ENCODE assay signal across 15 cellular contexts in genomic region chr2:46644690-46645385, GRCh38. TPM values are rescaled to one million over a fixed set of nuclear protein-coding genes. Genes with fewer than 3 reads are reported as not detected.
A peak's percentile ranks its signal among the peaks of the same experiment; 100 is the strongest.
DNase-seq lines count a peak whose midpoint lies in the region; ATAC-seq and TF ChIP-seq lines count a peak whose summit lies in the region.
"Had no signal": no experiment of that assay in that cellular context is flagged by ENCODE, and none has a peak within 500 bp of the region (broad histone marks: within the 10 kb centered on the region; RNA-seq: fewer than 3 reads in every experiment).

No MANE protein-coding gene starts in this region.

- TF ChIP-seq POLR2A in testis (IDR thresholded peaks at IDR 0.05), result no peak

- CTCF ChIA-PET in WTC11 (lab: Charles Lee), result interaction anchor here (1.0 to 1.6 kb wide), 2 partner anchors 132 to 136 kb away, joined by 3 to 4 read pairs; no protein-coding TSS in a partner anchor

- intact Hi-C loops in testis (cut with DNase I; ENCODE audit: low total_unique reads), result no loop called here

- H3K4me3 Mint-ChIP-seq in nephron (no peak overlapping the region), WTC11 (no peak overlapping the region)
- H3K4me3 Mint-ChIP-seq: CD14-positive monocyte, memory B cell had no signal

- H3K9me3 ChIP-seq in testis, result no peaks in the 10 kb centered on the region
- peaks cover 0 to 11% of the 10 kb centered on the region in 2 donors for H3K9me3 ChIP-seq in right atrium auricular region

- no peak overlapping the region for H3K4me3 ChIP-seq in brain microvascular endothelial cell (ENCODE audit: low read depth, low read length)
- no peak overlapping the region for H3K4me3 ChIP-seq in testis
- no peak overlapping the region for H3K4me3 ChIP-seq in right atrium auricular region
- H3K4me3 ChIP-seq: tibial nerve had no signal

- DNase-seq in NCI-H2029 (lab: John Stamatoyannopoulos, UW) (peak; percentile 50), brain microvascular endothelial cell (no peak), anterior cingulate cortex (lab: John Stamatoyannopoulos, UW) (no peak), testis (no peak), WTC11 (ENCODE audit: low spot score) (no peak), right atrium auricular region (ENCODE audit: low spot score) (no peak)
- DNase-seq: activated CD4-positive, alpha-beta T cell treated with anti-CD3 and anti-CD28 coated beads for 4 hours; activated effector memory CD4-positive, alpha-beta T cell treated with Interleukin-2 at 50 U/mL for 16 hours; cortex of kidney; SW 1271 had no signal

- H3K36me3 ChIP-seq in brain microvascular endothelial cell (replicated peaks), result no peaks in the 10 kb centered on the region
- no peaks in the 10 kb centered on the region for H3K36me3 ChIP-seq in testis (ENCODE audit: low read depth, missing control alignments)
- no peaks in the 10 kb centered on the region for H3K36me3 ChIP-seq in right atrium auricular region

- H3K27ac ChIP-seq in C4-2B (peak overlapping the region; percentile 58), brain microvascular endothelial cell (peak overlapping the region; percentile 72), testis (peak overlapping the region in 1 of 2 donors; percentile 33), right atrium auricular region (no peak overlapping the region)

- peaks cover 26% of the 10 kb centered on the region for H3K36me3 Mint-ChIP-seq in nephron (ENCODE audit: low read depth)
- H3K36me3 Mint-ChIP-seq in WTC11, result peaks cover 35% of the 10 kb centered on the region

- H3K4me1 ChIP-seq in testis (peaks cover 15% of the 10 kb centered on the region), right atrium auricular region (peaks cover 0 to 14% of the 10 kb centered on the region in 2 donors)

- POLR2A ChIA-PET in WTC11 (lab: Charles Lee), result no interaction called here

- H3K27me3 ChIP-seq in brain microvascular endothelial cell (replicated peaks), result no peaks in the 10 kb centered on the region
- no peaks in the 10 kb centered on the region for H3K27me3 ChIP-seq in testis
- H3K27me3 ChIP-seq in right atrium auricular region, result no peaks in the 10 kb centered on the region
- H3K27me3 ChIP-seq: tibial nerve had no signal

- H3K4me1 Mint-ChIP-seq in nephron (peaks cover 28% of the 10 kb centered on the region), WTC11 (no peaks in the 10 kb centered on the region)
- H3K4me1 Mint-ChIP-seq: CD14-positive monocyte, memory B cell had no signal

- peak overlapping the region; percentile 79 to 98 (median 95) for H3K27ac Mint-ChIP-seq in nephron
- H3K27ac Mint-ChIP-seq in WTC11, result no peak overlapping the region
- H3K27ac Mint-ChIP-seq: CD14-positive monocyte, memory B cell had no signal

- no peak for TF ChIP-seq CTCF in C4-2B (conservative IDR thresholded peaks at IDR 0.05)
- no peak for TF ChIP-seq CTCF in brain microvascular endothelial cell (IDR thresholded peaks at IDR 0.05; ENCODE audit: low read depth, low read length, missing control alignments)
- TF ChIP-seq CTCF in nephron (IDR thresholded peaks at IDR 0.05; ENCODE audit: unreplicated experiment in 3 of 3), result no peak
- no peak for TF ChIP-seq CTCF in testis (IDR thresholded peaks at IDR 0.05)
- no peak for TF ChIP-seq CTCF in WTC11 (IDR thresholded peaks at IDR 0.05)
- TF ChIP-seq CTCF in right atrium auricular region (IDR thresholded peaks at IDR 0.05), result no peak

- no peak for ATAC-seq in WTC11

- in situ Hi-C loops in brain microvascular endothelial cell (cut with HindIII; ENCODE audit: low pct_ligation_motif_present, low sequenced_read_pairs), result no loop called here

- 61 to 63% methylated on average over 5 of the region's 5 CpGs for WGBS in testis, 2 donors

- peaks cover 22% of the 10 kb centered on the region for H3K9me3 Mint-ChIP-seq in nephron
- peaks cover 38% of the 10 kb centered on the region for H3K9me3 Mint-ChIP-seq in WTC11

- H3K27me3 Mint-ChIP-seq in nephron (ENCODE audit: low read depth) (peaks cover 5% of the 10 kb centered on the region), WTC11 (ENCODE audit: low read depth) (peaks cover 3% of the 10 kb centered on the region)
- H3K27me3 Mint-ChIP-seq: memory B cell had no signal

TF ChIP-seq in WTC11, 78 proteins besides CTCF, POLR2A, EP300 and RAD21:
- no peak for TF ChIP-seq MYBL2 (CRISPR knock-in tag; IDR thresholded peaks at IDR 0.05)
- no peak for TF ChIP-seq ZNF263 (CRISPR knock-in tag; IDR thresholded peaks at IDR 0.05; ENCODE audit: low read depth)
- TF ChIP-seq ZNF138 (CRISPR knock-in tag; conservative IDR thresholded peaks at IDR 0.05), result no peak
- no peak for TF ChIP-seq GTF2I (CRISPR knock-in tag; conservative IDR thresholded peaks at IDR 0.05)
- TF ChIP-seq, protein P1, sequence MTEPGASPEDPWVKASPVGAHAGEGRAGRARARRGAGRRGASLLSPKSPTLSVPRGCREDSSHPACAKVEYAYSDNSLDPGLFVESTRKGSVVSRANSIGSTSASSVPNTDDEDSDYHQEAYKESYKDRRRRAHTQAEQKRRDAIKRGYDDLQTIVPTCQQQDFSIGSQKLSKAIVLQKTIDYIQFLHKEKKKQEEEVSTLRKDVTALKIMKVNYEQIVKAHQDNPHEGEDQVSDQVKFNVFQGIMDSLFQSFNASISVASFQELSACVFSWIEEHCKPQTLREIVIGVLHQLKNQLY (CRISPR knock-in tag; IDR thresholded peaks at IDR 0.05), result no peak
- TF ChIP-seq ESRRA (CRISPR knock-in tag; IDR thresholded peaks at IDR 0.05; ENCODE audit: borderline replicate concordance), result no peak
- no peak for TF ChIP-seq HMGA2 (CRISPR knock-in tag; IDR thresholded peaks at IDR 0.05)

RNA-seq across cellular contexts. Expression of gene CRIPT, which starts 27.8 kb away (rescaled TPM):
- total RNA-seq in testis, result 10 to 100 TPM; 15.5 to 18.5 TPM
- polyA plus RNA-seq in testis (ENCODE audit: insufficient read depth, low read depth, low replicate concordance), result 13.0 TPM
- 10.8 to 13.6 TPM (median 13.2 TPM) in 3 replicates for total RNA-seq in WTC11 (2021)
- total RNA-seq in right atrium auricular region, result 10 to 100 TPM; 18.3 to 19.4 TPM

RNA-seq across cellular contexts. Expression of gene PIGF, which starts 28.0 kb away (rescaled TPM):
- total RNA-seq in testis (10 to 100 TPM; 26.7 to 29.4 TPM), WTC11 (2021) (30.3 to 39.1 TPM (median 33.8 TPM) in 3 replicates), right atrium auricular region (10 to 100 TPM in 1 of 2 donors, 1 to 10 TPM in 1; 5.3 to 11.6 TPM)
- 62.4 TPM for polyA plus RNA-seq in testis (ENCODE audit: insufficient read depth, low read depth, low replicate concordance)

RNA-seq across cellular contexts. Expression of gene SOCS5, which starts 54.3 kb away (rescaled TPM):
- total RNA-seq in testis, result 10 to 100 TPM; 29.5 to 32.0 TPM
- polyA plus RNA-seq in testis (ENCODE audit: insufficient read depth, low read depth, low replicate concordance), result 19.4 TPM
- 12.1 to 13.5 TPM (median 13.1 TPM) in 3 replicates for total RNA-seq in WTC11 (2021)
- total RNA-seq in right atrium auricular region, result 10 to 100 TPM; 22.6 to 25.4 TPM

Comparison
In these comparisons a context has a peak if more than half of its experiments do, and no peak if none do; other contexts are left out.
1. H3K27ac ChIP-seq: peak in C4-2B (single experiment) and brain microvascular endothelial cell (single experiment); none in right atrium auricular region (0 of 2).